8 cellular contexts compared by ENCODE assay signal in the genomic region with DNA sequence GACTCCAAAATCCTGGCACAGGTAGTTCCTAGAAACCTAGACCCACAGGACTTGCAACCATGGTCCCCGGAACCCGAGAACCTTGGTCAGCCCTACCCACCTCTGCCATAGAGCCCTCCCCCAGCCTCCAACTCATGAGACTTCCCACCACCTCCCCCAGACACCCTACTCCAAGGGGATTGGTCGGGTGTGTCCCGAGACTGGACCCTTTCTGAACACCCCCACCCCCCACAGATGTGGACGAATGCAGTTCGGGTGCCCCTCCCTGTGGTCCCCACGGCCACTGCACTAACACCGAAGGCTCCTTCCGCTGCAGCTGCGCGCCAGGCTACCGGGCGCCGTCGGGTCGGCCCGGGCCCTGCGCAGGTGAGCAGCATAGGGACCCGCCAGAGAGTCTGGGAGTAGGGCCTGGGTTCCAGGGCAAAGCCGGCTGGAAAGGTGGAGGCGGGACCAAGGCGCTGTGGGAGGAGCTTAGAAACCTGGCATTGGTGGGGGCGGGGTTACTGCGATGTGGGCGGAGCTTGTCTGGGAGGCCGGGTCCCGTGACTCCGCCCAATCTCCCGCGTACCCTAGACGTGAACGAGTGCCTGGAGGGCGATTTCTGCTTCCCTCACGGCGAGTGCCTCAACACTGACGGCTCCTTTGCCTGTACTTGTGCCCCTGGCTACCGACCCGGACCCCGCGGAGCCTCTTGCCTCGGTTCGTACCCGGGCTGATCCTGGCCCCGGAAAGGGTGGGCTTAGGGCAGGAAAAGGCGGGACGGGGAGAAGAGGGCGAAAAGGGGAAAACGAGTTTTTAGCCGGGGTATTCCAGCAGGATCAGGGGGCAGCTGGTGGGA. TPM values are rescaled to one million over a fixed set of nuclear protein-coding genes. Genes with fewer than 3 reads are reported as not detected.
A peak's percentile ranks its signal among the peaks of the same experiment; 100 is the strongest.
DNase-seq lines count a peak whose midpoint lies in the region; ATAC-seq and TF ChIP-seq lines count a peak whose summit lies in the region.

No MANE protein-coding gene starts in this region.

- no peaks in the 10 kb centered on the region for H3K36me3 ChIP-seq in DND-41 (ENCODE audit: insufficient read depth, low read length)

- H3K9me3 ChIP-seq in DND-41 (ENCODE audit: insufficient read depth, low read length, severe bottlenecking), result no peaks in the 10 kb centered on the region

- H2AFZ ChIP-seq in DND-41 (ENCODE audit: low read depth, low read length), result peak overlapping the region; percentile 51; the same call in 1 of the 2 replicates

- ATAC-seq in DND-41 (ENCODE audit: insufficient read depth, low read depth), result no peak
- ATAC-seq in foreskin keratinocyte, result peak; percentile 0

- no peaks in the 10 kb centered on the region for H3K79me2 ChIP-seq in DND-41 (ENCODE audit: insufficient read depth, low read length)

- H3K4me1 ChIP-seq in DND-41 (ENCODE audit: insufficient read depth, low read length), result peaks cover 12% of the 10 kb centered on the region
- peaks cover 13% of the 10 kb centered on the region for H3K4me1 ChIP-seq in foreskin keratinocyte

- peak; percentile 20 for DNase-seq in DND-41
- peak; percentile 90 for DNase-seq in NCI-H2196 (lab: John Stamatoyannopoulos, UW; ENCODE audit: unreplicated experiment)
- peak; percentile 86 for DNase-seq in activated T-cell treated with anti-CD3 and anti-CD28 coated beads for 4 hours
- peak in 1 of 2 donors; percentile 63 for DNase-seq in foreskin keratinocyte
- no peak for DNase-seq in retinal pigment epithelial cell (ENCODE audit: low read depth)
- no peak for DNase-seq in NK-92 (lab: John Stamatoyannopoulos, UW; ENCODE audit: unreplicated experiment)
- DNase-seq in NCI-H524 (lab: John Stamatoyannopoulos, UW), result no peak
- no peak for DNase-seq in cerebellum (ENCODE audit: low spot score)

- no peak overlapping the region; a peak in 1 of 4 replicates for H3K4me3 ChIP-seq in DND-41 (ENCODE audit: low read depth in 1 of 2, low read length in 2 of 2)
- H3K4me3 ChIP-seq in retinal pigment epithelial cell (ENCODE audit: low read length), result peak overlapping the region; percentile 78

- no peak overlapping the region for H3K9ac ChIP-seq in DND-41 (ENCODE audit: low read depth, low read length)

- H4K20me1 ChIP-seq in DND-41 (ENCODE audit: insufficient read depth, low read length), result no peaks in the 10 kb centered on the region

- H3K27ac ChIP-seq in DND-41 (ENCODE audit: low read length), result no peak overlapping the region
- H3K27ac ChIP-seq in foreskin keratinocyte, result peak overlapping the region; percentile 84

- peak overlapping the region; percentile 51; the same call in 1 of the 2 replicates for H3K4me2 ChIP-seq in DND-41 (ENCODE audit: insufficient read depth, low read length)

- H3K27me3 ChIP-seq in DND-41 (ENCODE audit: insufficient read depth, low read length, poor library complexity) (peaks cover 12% of the 10 kb centered on the region), foreskin keratinocyte (no peaks in the 10 kb centered on the region)

- no peak for TF ChIP-seq CTCF in DND-41 (IDR thresholded peaks at IDR 0.05; ENCODE audit: borderline replicate concordance, extremely low read depth, low read length, poor library complexity, severe bottlenecking)
- no peak for TF ChIP-seq CTCF in foreskin keratinocyte (conservative IDR thresholded peaks at IDR 0.05)
- no peak for TF ChIP-seq CTCF in retinal pigment epithelial cell (conservative IDR thresholded peaks at IDR 0.05; ENCODE audit: low read depth, low read length)

RNA-seq across cellular contexts. Expression of a gene that starts 11.9 kb away (rescaled TPM):
- total RNA-seq in foreskin keratinocyte, result 39.5 and 42.9 TPM in 2 replicates
- 50.6 and 51.1 TPM in 2 replicates for polyA plus RNA-seq in foreskin keratinocyte
- total RNA-seq in cerebellum, result 36.8 TPM

RNA-seq across cellular contexts. Expression of a gene that starts 36.4 kb away (rescaled TPM):
- total RNA-seq in foreskin keratinocyte (53.0 and 64.8 TPM in 2 replicates), cerebellum (3.3 TPM)
- 87.0 and 108 TPM in 2 replicates for polyA plus RNA-seq in foreskin keratinocyte

Comparison
In these comparisons a context has a peak if more than half of its experiments do, and no peak if none do; other contexts are left out.
1. DNase-seq: peak in DND-41 (single experiment), NCI-H2196 (single experiment) and activated T-cell treated with anti-CD3 and anti-CD28 coated beads for 4 hours (single experiment); none in retinal pigment epithelial cell (single experiment), NK-92 (single experiment), NCI-H524 (0 of 2) and cerebellum (single experiment).
2. RNA of a gene that starts 36.4 kb away (total RNA-seq): 53.0 to 64.8 TPM in foreskin keratinocyte; 3.3 TPM in cerebellum (single experiment); every median in the first group is over 10 times any median in the second.